In genomic region chr5:125987677-125988255, GRCh38 we compare ENCODE assay signal across 22 cellular contexts.
DNase-seq lines count a peak whose midpoint lies in the region; TF ChIP-seq lines count a peak whose summit lies in the region.
"Had no signal": no experiment of that assay in that cellular context is flagged by ENCODE, and none has a peak within 500 bp of the region (broad histone marks: within the 10 kb centered on the region; RNA-seq: fewer than 3 reads in every experiment).

No MANE protein-coding gene starts in this region.

- H3K14ac ChIP-seq in trophoblast cell (ENCODE audit: low read length): no peak overlapping the region

- H3K79me1 ChIP-seq in trophoblast cell (ENCODE audit: low read length): no peaks in the 10 kb centered on the region

- no peak overlapping the region for H4K8ac ChIP-seq in trophoblast cell (ENCODE audit: low read depth, low read length)

- no peak overlapping the region for H4K91ac ChIP-seq in trophoblast cell (ENCODE audit: low read depth, low read length)

- no CpG with 5 or more reads among the region's 2 CpGs for WGBS in trophoblast cell (ENCODE audit: extremely low coverage, insufficient coverage, insufficient read length)
- 98% methylated on average over 2 of the region's 2 CpGs for WGBS in smooth muscle cell (ENCODE audit: low lambda C conversion rate)
- WGBS in esophagus muscularis mucosa: 95% methylated on average over 2 of the region's 2 CpGs

- in situ Hi-C loops in SK-MEL-5 (cut with HindIII; ENCODE audit: low pct_unique_long_range_greater_than_20kb, low sequenced_read_pairs): no loop called here

- H2AFZ ChIP-seq in trophoblast cell (ENCODE audit: insufficient read depth, low read length, poor library complexity) (no peak overlapping the region), smooth muscle cell (ENCODE audit: low read depth) (no peak overlapping the region)

- peak; percentile 2 for DNase-seq in NCI-H1092 treated with DMSO at 0.1 percent for 48 hours (lab: John Stamatoyannopoulos, UW)
- DNase-seq in NCI-H1092 (lab: John Stamatoyannopoulos, UW): no peak
- peak; percentile 10 for DNase-seq in SK-MEL-5 (ENCODE audit: low read depth, low spot score)
- DNase-seq in left ventricle myocardium inferior: no peak
- peak; percentile 12 to 67 for DNase-seq in trophoblast cell
- DNase-seq in smooth muscle cell (lab: John Stamatoyannopoulos, UW; ENCODE audit: unreplicated experiment): no peak
- DNase-seq in esophagus muscularis mucosa (ENCODE audit: extremely low spot score): no peak
- no peak for DNase-seq in NCI-H526 treated with DMSO at 0.1 percent for 48 hours (lab: John Stamatoyannopoulos, UW)
- DNase-seq: 8988T; activated CD8-positive, alpha-beta memory T cell treated with anti-CD3 and anti-CD28 coated beads, Interleukin-2, amount 50 U/mL, for 4 hours; activated naive CD4-positive, alpha-beta T cell treated with anti-CD3 and anti-CD28 coated beads, Interleukin-2, amount 50 U/mL, for 16 hours; AML-193; amygdala; caudate nucleus; CD8-positive, alpha-beta T cell; DMS 273 treated with DMSO at 0.1 percent for 48 hours; KBM-7; MV-4-11; NCI-H1930; NCI-H446; stimulated activated CD4-positive, alpha-beta T cell treated with anti-CD3 and anti-CD28 coated beads, Interleukin-1b, Interleukin-23, amount 100 ng/mL, for 48 hours; T-helper 9 cell had no signal

- H3K4me1 ChIP-seq in left ventricle myocardium inferior: no peaks in the 10 kb centered on the region
- no peaks in the 10 kb centered on the region for H3K4me1 ChIP-seq in trophoblast cell (ENCODE audit: control insufficient read depth in 1 of 2, insufficient read depth in 2 of 2, low read length in 2 of 2)
- H3K4me1 ChIP-seq in smooth muscle cell (ENCODE audit: low read depth): no peaks in the 10 kb centered on the region
- H3K4me1 ChIP-seq in esophagus muscularis mucosa: no peaks in the 10 kb centered on the region

- H3K9ac ChIP-seq in trophoblast cell (ENCODE audit: low read length) (no peak overlapping the region), smooth muscle cell (ENCODE audit: low read depth) (no peak overlapping the region)

- TF ChIP-seq EP300 in esophagus muscularis mucosa (IDR thresholded peaks at IDR 0.05): no peak

- H2BK12ac ChIP-seq in trophoblast cell (ENCODE audit: low read length): no peak overlapping the region

- H3K27ac ChIP-seq in left ventricle myocardium inferior (replicated peaks): no peak overlapping the region
- no peak overlapping the region for H3K27ac ChIP-seq in trophoblast cell (ENCODE audit: low read depth, low read length)
- H3K27ac ChIP-seq in smooth muscle cell (ENCODE audit: low read depth): no peak overlapping the region
- no peak overlapping the region for H3K27ac ChIP-seq in esophagus muscularis mucosa (replicated peaks in 1 of 4)

- no peak for TF ChIP-seq POLR2A in esophagus muscularis mucosa (IDR thresholded peaks at IDR 0.05; ENCODE audit: low read depth)

- intact Hi-C loops in left ventricle myocardium inferior (cut with micrococcal nuclease) (no loop called here), esophagus muscularis mucosa (cut with DNase I) (no loop called here)

- H3K18ac ChIP-seq in trophoblast cell (ENCODE audit: low read length): no peak overlapping the region

- no peak overlapping the region for H4K12ac ChIP-seq in trophoblast cell (ENCODE audit: low read depth, low read length)

- peak; percentile 39 for TF ChIP-seq CTCF in left ventricle myocardium inferior (IDR thresholded peaks at IDR 0.05; ENCODE audit: borderline replicate concordance)
- no peak for TF ChIP-seq CTCF in smooth muscle cell (IDR thresholded peaks at IDR 0.05; ENCODE audit: borderline replicate concordance, insufficient read depth, poor library complexity, severe bottlenecking)
- TF ChIP-seq CTCF in esophagus muscularis mucosa (IDR thresholded peaks at IDR 0.05): no peak

- H3K9me3 ChIP-seq in left ventricle myocardium inferior (replicated peaks): peaks cover 19% of the 10 kb centered on the region
- peaks cover 2% of the 10 kb centered on the region for H3K9me3 ChIP-seq in trophoblast cell (ENCODE audit: insufficient read depth, low read depth, low read length)
- H3K9me3 ChIP-seq in smooth muscle cell (replicated peaks; ENCODE audit: low read depth): no peaks in the 10 kb centered on the region
- no peaks in the 10 kb centered on the region for H3K9me3 ChIP-seq in esophagus muscularis mucosa

- H2BK120ac ChIP-seq in trophoblast cell (ENCODE audit: insufficient read depth, low read length, poor library complexity): no peak overlapping the region

- no peaks in the 10 kb centered on the region for H4K20me1 ChIP-seq in smooth muscle cell (ENCODE audit: low read depth)

- H2BK5ac ChIP-seq in trophoblast cell (ENCODE audit: low read depth, low read length, poor library complexity): no peak overlapping the region

- H3F3A ChIP-seq in smooth muscle cell (ENCODE audit: low read depth): no peaks in the 10 kb centered on the region

- no peaks in the 10 kb centered on the region for H3K36me3 ChIP-seq in left ventricle myocardium inferior
- no peaks in the 10 kb centered on the region for H3K36me3 ChIP-seq in trophoblast cell (ENCODE audit: control insufficient read depth in 1 of 2, insufficient read depth in 2 of 2, low read length in 2 of 2)
- H3K36me3 ChIP-seq in smooth muscle cell (ENCODE audit: low read depth): no peaks in the 10 kb centered on the region
- H3K36me3 ChIP-seq in esophagus muscularis mucosa: no peaks in the 10 kb centered on the region

- H3K4me2 ChIP-seq in trophoblast cell (ENCODE audit: low read length): no peak overlapping the region
- H3K4me2 ChIP-seq in smooth muscle cell: no peak overlapping the region

- no peak overlapping the region for H3K4ac ChIP-seq in trophoblast cell (ENCODE audit: low read depth, low read length)

- H3K4me3 ChIP-seq in left ventricle myocardium inferior (no peak overlapping the region), trophoblast cell (ENCODE audit: low read depth, low read length) (no peak overlapping the region), smooth muscle cell (no peak overlapping the region), esophagus muscularis mucosa (no peak overlapping the region)

- H3K27me3 ChIP-seq in left ventricle myocardium inferior (ENCODE audit: low read depth) (no peaks in the 10 kb centered on the region), trophoblast cell (ENCODE audit: insufficient read depth, low read length) (no peaks in the 10 kb centered on the region), smooth muscle cell (ENCODE audit: low read depth) (no peaks in the 10 kb centered on the region), esophagus muscularis mucosa (no peaks in the 10 kb centered on the region)

- no peak overlapping the region for H3K23ac ChIP-seq in trophoblast cell (ENCODE audit: low read length)

- H3K79me2 ChIP-seq in trophoblast cell (ENCODE audit: control insufficient read depth, insufficient read depth, low read length, poor library complexity) (no peaks in the 10 kb centered on the region), smooth muscle cell (ENCODE audit: low read depth) (no peaks in the 10 kb centered on the region)

- no peak overlapping the region for H2AK5ac ChIP-seq in trophoblast cell (ENCODE audit: low read length)

Comparison
In these comparisons a context has a peak if more than half of its experiments do, and no peak if none do; other contexts are left out.
1. DNase-seq: peak in NCI-H1092 treated with DMSO at 0.1 percent for 48 hours (single experiment), SK-MEL-5 (single experiment) and trophoblast cell (2 of 2); none in NCI-H1092 (single experiment), left ventricle myocardium inferior (single experiment), smooth muscle cell (single experiment), esophagus muscularis mucosa (single experiment) and NCI-H526 treated with DMSO at 0.1 percent for 48 hours (single experiment).